24 cellular contexts compared by ENCODE assay signal in the genomic region with DNA sequence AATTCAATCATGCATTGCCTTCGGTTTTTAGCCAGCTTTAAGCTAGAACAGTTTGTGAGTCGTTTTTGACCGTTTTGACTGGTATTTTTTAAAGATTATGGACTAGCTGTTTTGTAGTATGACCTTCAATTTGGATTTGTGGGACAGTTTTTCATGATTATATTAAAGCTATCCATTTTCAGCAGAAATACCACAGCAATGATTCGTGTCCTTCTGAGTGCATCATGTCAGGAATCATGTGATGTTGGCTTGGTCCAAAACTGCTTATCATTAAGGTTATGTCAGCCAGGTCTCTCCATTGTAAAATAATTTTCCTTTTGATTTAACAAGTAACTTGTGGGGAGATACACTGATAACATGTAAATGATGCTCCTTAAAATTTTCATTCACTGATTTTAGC.
DNase-seq lines count a peak whose midpoint lies in the region; ATAC-seq, FAIRE-seq and TF ChIP-seq lines count a peak whose summit lies in the region.
"Had no signal": no experiment of that assay in that cellular context is flagged by ENCODE, and none has a peak within 500 bp of the region (broad histone marks: within the 10 kb centered on the region; RNA-seq: fewer than 3 reads in every experiment).

No MANE protein-coding gene starts in this region.

- peaks cover 6% of the 10 kb centered on the region for H3K4me1 Mint-ChIP-seq in MCF 10A (ENCODE audit: insufficient read depth, unreplicated experiment)
- H3K4me1 Mint-ChIP-seq: activated CD4-positive, alpha-beta T cell treated with anti-CD3 and anti-CD28 coated beads for 36 hours; activated CD8-positive, alpha-beta memory T cell treated with anti-CD3 and anti-CD28 coated beads, Interleukin-2, amount 10 ng/mL, durations not matched to agents 7 days and 5 days; IgD-negative memory B cell; T-cell had no signal

- POLR2A ChIA-PET in MCF 10A (lab: Yijun Ruan, JAX) = interaction anchor here (0.5 to 0.6 kb wide), 2 partner anchors 9 to 63 kb away, joined by 3 read pairs; no protein-coding TSS in a partner anchor
- POLR2A ChIA-PET in OCI-LY7 (lab: Charles Lee) = interaction anchor here (1.7 kb wide), 1 partner anchor 11 kb away, joined by 6 read pairs; no protein-coding TSS in a partner anchor

- H3K79me2 ChIP-seq in OCI-LY7 (ENCODE audit: insufficient read depth, low read depth, low read length) = no peaks in the 10 kb centered on the region

- no peak overlapping the region for H3K4me2 ChIP-seq in OCI-LY7 (ENCODE audit: low read length)

- H3K4me1 ChIP-seq in breast epithelium (no peaks in the 10 kb centered on the region), OCI-LY7 (ENCODE audit: insufficient read depth, low read length, poor library complexity, severe bottlenecking) (no peaks in the 10 kb centered on the region)
- H3K4me1 ChIP-seq: left lung, stomach, upper lobe of left lung had no signal

- FAIRE-seq in bronchial epithelial cell (lab: Jason Lieb, UNC) = no peak

- no peak for DNase-seq in MCF 10A (ENCODE audit: unreplicated experiment)
- no peak for DNase-seq in breast epithelium (ENCODE audit: low spot score in 2 of 2)
- peak; percentile 39 for DNase-seq in bronchial epithelial cell (ENCODE audit: low read depth)
- peak; percentile 49 to 75 for DNase-seq in foreskin fibroblast
- DNase-seq in OCI-LY7 (ENCODE audit: low spot score) = no peak
- no peak for DNase-seq in GM13977 (ENCODE audit: low spot score)
- no peak for DNase-seq in COR-L47 (lab: John Stamatoyannopoulos, UW)
- DNase-seq: activated CD4-positive, alpha-beta T cell treated with anti-CD3 and anti-CD28 coated beads for 36 hours; activated CD8-positive, alpha-beta memory T cell treated with anti-CD3 and anti-CD28 coated beads, Interleukin-2, amount 10 ng/mL, durations not matched to agents 7 days and 5 days; head of caudate nucleus; left lung; NCI-H1436 treated with DMSO at 0.1 percent for 48 hours; NCI-H69; Right ventricle myocardium superior; stimulated activated CD4-positive, alpha-beta T cell treated with anti-CD3 and anti-CD28 coated beads, Interleukin-4, amount 100 ng/mL, for 4 hours; stomach; T-cell; upper lobe of left lung had no signal

- no peak overlapping the region for H2AFZ ChIP-seq in OCI-LY7 (ENCODE audit: low read length)

- H3K36me3 ChIP-seq in breast epithelium (no peaks in the 10 kb centered on the region), bronchial epithelial cell (ENCODE audit: control insufficient read depth, insufficient read depth, low read length) (no peaks in the 10 kb centered on the region), OCI-LY7 (ENCODE audit: insufficient read depth, low read length) (no peaks in the 10 kb centered on the region)
- H3K36me3 ChIP-seq: left lung, stomach, upper lobe of left lung had no signal

- TF ChIP-seq CTCF in MCF 10A (IDR thresholded peaks at IDR 0.05; ENCODE audit: unreplicated experiment) (no peak), breast epithelium (IDR thresholded peaks at IDR 0.05) (no peak), bronchial epithelial cell (IDR thresholded peaks at IDR 0.05; ENCODE audit: insufficient read depth, low read length, severe bottlenecking) (no peak), foreskin fibroblast (IDR thresholded peaks at IDR 0.05; ENCODE audit: low read depth, low read length) (no peak), OCI-LY7 (conservative IDR thresholded peaks at IDR 0.05; ENCODE audit: low read length) (no peak), GM13977 (IDR thresholded peaks at IDR 0.05; ENCODE audit: extremely low read depth, insufficient read depth, missing control alignments) (no peak)

- no peaks in the 10 kb centered on the region for H3K27me3 ChIP-seq in breast epithelium
- H3K27me3 ChIP-seq in bronchial epithelial cell (ENCODE audit: control insufficient read depth, insufficient read depth, low read length) = no peaks in the 10 kb centered on the region
- H3K27me3 ChIP-seq: left lung, stomach, upper lobe of left lung had no signal

- intact Hi-C loops in MCF 10A (cut with micrococcal nuclease) = no loop called here
- intact Hi-C loops in breast epithelium (cut with DNase I; ENCODE audit: low total_unique reads) = no loop called here
- intact Hi-C loops in OCI-LY7 (cut with micrococcal nuclease; ENCODE audit: unreplicated experiment) = no loop called here

- peak overlapping the region; percentile 30 for H3K27ac Mint-ChIP-seq in MCF 10A (ENCODE audit: low read depth, unreplicated experiment)
- H3K27ac Mint-ChIP-seq: activated CD4-positive, alpha-beta T cell treated with anti-CD3 and anti-CD28 coated beads for 36 hours; activated CD8-positive, alpha-beta memory T cell treated with anti-CD3 and anti-CD28 coated beads, Interleukin-2, amount 10 ng/mL, durations not matched to agents 7 days and 5 days; activated naive CD4-positive, alpha-beta T cell treated with anti-CD3 and anti-CD28 coated beads, Interleukin-2, amount 50 U/mL, for 72 hours; activated T-helper 1 cell treated with anti-CD3 and anti-CD28 coated beads, Interleukin-12 subunit alpha, Interleukin-12 subunit beta, Interleukin-2, Interleukin-4 antibody, amounts not matched to agents 30 ng/mL and 10 ng/mL and 1 ng/mL, durations not matched to agents 14 hours and 24 hours and 36 hours; IgD-negative memory B cell; T-cell had no signal

- H4K20me1 ChIP-seq in OCI-LY7 (ENCODE audit: insufficient read depth, low read length) = no peaks in the 10 kb centered on the region

- no peak overlapping the region for H3K4me3 Mint-ChIP-seq in MCF 10A (ENCODE audit: unreplicated experiment)
- H3K4me3 Mint-ChIP-seq: activated CD4-positive, alpha-beta T cell treated with anti-CD3 and anti-CD28 coated beads for 36 hours; activated CD8-positive, alpha-beta memory T cell treated with anti-CD3 and anti-CD28 coated beads, Interleukin-2, amount 10 ng/mL, durations not matched to agents 7 days and 5 days; activated T-helper 1 cell treated with anti-CD3 and anti-CD28 coated beads, Interleukin-12 subunit alpha, Interleukin-12 subunit beta, Interleukin-2, Interleukin-4 antibody, amounts not matched to agents 30 ng/mL and 10 ng/mL and 1 ng/mL, durations not matched to agents 14 hours and 24 hours and 36 hours; IgD-negative memory B cell; neural crest cell; T-cell had no signal

- H3K9me3 ChIP-seq in breast epithelium = no peaks in the 10 kb centered on the region
- H3K9me3 ChIP-seq in OCI-LY7 (ENCODE audit: low read length) = no peaks in the 10 kb centered on the region
- H3K9me3 ChIP-seq: left lung, stomach, upper lobe of left lung had no signal

- H3K9me3 Mint-ChIP-seq in MCF 10A (ENCODE audit: unreplicated experiment) = no peaks in the 10 kb centered on the region
- H3K9me3 Mint-ChIP-seq: activated naive CD4-positive, alpha-beta T cell treated with anti-CD3 and anti-CD28 coated beads, Interleukin-2, amount 50 U/mL, for 72 hours; activated T-helper 1 cell treated with anti-CD3 and anti-CD28 coated beads, Interleukin-12 subunit alpha, Interleukin-12 subunit beta, Interleukin-2, Interleukin-4 antibody, amounts not matched to agents 30 ng/mL and 10 ng/mL and 1 ng/mL, durations not matched to agents 14 hours and 24 hours and 36 hours; IgD-negative memory B cell; neural crest cell had no signal

- no peak for ATAC-seq in HG03439 (IDR thresholded peaks at IDR 0.05; ENCODE audit: unreplicated experiment)
- ATAC-seq: activated CD4-positive, alpha-beta T cell treated with anti-CD3 and anti-CD28 coated beads for 36 hours; activated CD8-positive, alpha-beta memory T cell treated with anti-CD3 and anti-CD28 coated beads, Interleukin-2, amount 10 ng/mL, durations not matched to agents 7 days and 5 days; activated naive CD4-positive, alpha-beta T cell treated with anti-CD3 and anti-CD28 coated beads, Interleukin-2, amount 50 U/mL, for 72 hours; left lung; T-cell had no signal

- H3K9me2 ChIP-seq in OCI-LY7 (ENCODE audit: insufficient read depth, low read length) = no peaks in the 10 kb centered on the region

- CTCF ChIA-PET in MCF 10A (lab: Yijun Ruan, JAX) = interaction anchor here (0.9 kb wide), 1 partner anchor 230 kb away, joined by 3 read pairs; no protein-coding TSS in a partner anchor
- CTCF ChIA-PET in OCI-LY7 (lab: Charles Lee; ENCODE audit: unreplicated experiment) = no interaction called here

- TF ChIP-seq POLR2A in breast epithelium (IDR thresholded peaks at IDR 0.05) = no peak

- no peaks in the 10 kb centered on the region for H3K27me3 Mint-ChIP-seq in MCF 10A (ENCODE audit: insufficient read depth, unreplicated experiment)
- H3K27me3 Mint-ChIP-seq: activated CD4-positive, alpha-beta T cell treated with anti-CD3 and anti-CD28 coated beads for 36 hours; activated CD8-positive, alpha-beta memory T cell treated with anti-CD3 and anti-CD28 coated beads, Interleukin-2, amount 10 ng/mL, durations not matched to agents 7 days and 5 days; IgD-negative memory B cell; T-cell had no signal

- H3K27ac ChIP-seq in breast epithelium (no peak overlapping the region), OCI-LY7 (ENCODE audit: low read depth, low read length, poor library complexity, severe bottlenecking) (no peak overlapping the region)
- H3K27ac ChIP-seq: 22Rv1, left lung, stomach, upper lobe of left lung had no signal

- in situ Hi-C loops in GM13977 (cut with MboI; ENCODE audit: low pct_unique_long_range_greater_than_20kb, low sequenced_read_pairs, unreplicated experiment) = no loop called here

- H3K4me3 ChIP-seq in breast epithelium (no peak overlapping the region), bronchial epithelial cell (ENCODE audit: low read depth, low read length) (no peak overlapping the region), foreskin fibroblast (ENCODE audit: low read depth in 1 of 2, low read length in 2 of 2) (no peak overlapping the region), OCI-LY7 (ENCODE audit: low read depth, low read length, poor library complexity, severe bottlenecking) (no peak overlapping the region)
- H3K4me3 ChIP-seq: left lung, stomach, upper lobe of left lung had no signal

- BruUV-seq in MCF 10A (replicated peaks; lab: Mats Ljungman, UMichigan) (no TSS peak), OCI-LY7 (replicated peaks; lab: Mats Ljungman, UMichigan) (no TSS peak)

- H3K36me3 Mint-ChIP-seq in MCF 10A (ENCODE audit: insufficient read depth, unreplicated experiment) = no peaks in the 10 kb centered on the region
- H3K36me3 Mint-ChIP-seq: activated CD8-positive, alpha-beta memory T cell treated with anti-CD3 and anti-CD28 coated beads, Interleukin-2, amount 10 ng/mL, durations not matched to agents 7 days and 5 days; activated naive CD4-positive, alpha-beta T cell treated with anti-CD3 and anti-CD28 coated beads, Interleukin-2, amount 50 U/mL, for 72 hours; IgD-negative memory B cell; T-cell had no signal

Comparison
In these comparisons a context has a peak if more than half of its experiments do, and no peak if none do; other contexts are left out.
1. DNase-seq: peak in bronchial epithelial cell (single experiment) and foreskin fibroblast (2 of 2); none in MCF 10A (single experiment), breast epithelium (0 of 2), OCI-LY7 (single experiment), GM13977 (single experiment) and COR-L47 (single experiment).